ENCODE assay signal across 1 cellular context in the genomic region with DNA sequence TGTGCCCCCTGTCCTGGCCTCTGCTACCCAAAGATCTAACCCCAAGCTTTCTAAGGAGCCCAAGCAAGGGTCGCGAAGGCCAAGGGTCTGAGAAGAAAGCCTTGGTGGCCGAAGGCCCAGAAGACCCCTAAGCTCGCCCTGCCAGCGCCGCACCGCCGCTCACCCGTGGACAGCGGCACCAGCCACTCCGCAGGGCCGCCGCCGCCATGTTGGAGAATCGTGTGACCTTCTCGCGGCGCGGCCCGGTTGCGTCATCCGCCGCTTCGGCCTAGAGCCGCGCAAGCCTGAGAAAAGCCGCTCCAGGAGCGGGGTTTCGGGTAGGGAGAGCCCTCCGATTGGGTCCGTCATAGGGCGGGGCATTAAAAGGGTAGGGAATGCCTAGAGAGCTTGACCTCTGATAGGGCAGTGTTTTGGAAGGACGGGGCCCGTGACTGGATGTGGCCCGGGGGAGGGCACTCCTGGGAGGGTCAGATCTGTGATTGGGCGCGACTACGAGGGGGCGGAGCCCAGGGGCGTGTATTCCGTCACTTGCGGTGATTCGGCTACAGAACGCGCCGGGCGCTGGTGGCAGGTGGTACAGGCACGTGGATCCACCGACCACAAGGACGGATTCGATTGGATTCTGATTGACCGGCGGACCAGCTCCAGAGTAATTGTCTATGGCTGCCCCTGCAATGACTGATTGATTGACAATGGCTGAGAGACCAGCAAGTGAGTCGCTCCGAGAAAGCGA.
TF ChIP-seq lines count a peak whose summit lies in the region.

A gene with protein sequence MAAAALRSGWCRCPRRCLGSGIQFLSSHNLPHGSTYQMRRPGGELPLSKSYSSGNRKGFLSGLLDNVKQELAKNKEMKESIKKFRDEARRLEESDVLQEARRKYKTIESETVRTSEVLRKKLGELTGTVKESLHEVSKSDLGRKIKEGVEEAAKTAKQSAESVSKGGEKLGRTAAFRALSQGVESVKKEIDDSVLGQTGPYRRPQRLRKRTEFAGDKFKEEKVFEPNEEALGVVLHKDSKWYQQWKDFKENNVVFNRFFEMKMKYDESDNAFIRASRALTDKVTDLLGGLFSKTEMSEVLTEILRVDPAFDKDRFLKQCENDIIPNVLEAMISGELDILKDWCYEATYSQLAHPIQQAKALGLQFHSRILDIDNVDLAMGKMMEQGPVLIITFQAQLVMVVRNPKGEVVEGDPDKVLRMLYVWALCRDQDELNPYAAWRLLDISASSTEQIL (minus strand): TSS at position 223 of the 733 bp plus-strand sequence. CDS start 15 bp downstream, at position 208.

TF ChIP-seq in HepG2, 621 proteins besides CTCF, POLR2A, EP300 and RAD21 (continued from another document and continues in another):
- no peak for TF ChIP-seq KIAA2018 (CRISPR knock-in tag; IDR thresholded peaks at IDR 0.05; ENCODE audit: borderline replicate concordance)
- TF ChIP-seq FOXP1 (IDR thresholded peaks at IDR 0.05), result no peak
- no peak for TF ChIP-seq FOXP1 (CRISPR knock-in tag; IDR thresholded peaks at IDR 0.05)
- no peak for TF ChIP-seq NPAS2 (CRISPR knock-in tag; IDR thresholded peaks at IDR 0.05; ENCODE audit: borderline replicate concordance)
- no peak; the same call in 1 of the 2 replicates for TF ChIP-seq ZBTB7B (CRISPR knock-in tag; IDR thresholded peaks at IDR 0.05)
- TF ChIP-seq ATF7-NPFF (CRISPR knock-in tag; IDR thresholded peaks at IDR 0.05; ENCODE audit: low read depth), result peak; percentile 68; the same call in 1 of the 2 replicates
- TF ChIP-seq U2AF1 (optimal IDR thresholded peaks at IDR 0.05; ENCODE audit: low read depth, low read length), result no peak
- TF ChIP-seq SOX5 (CRISPR knock-in tag; IDR thresholded peaks at IDR 0.05; ENCODE audit: borderline replicate concordance), result peak; percentile 7; the same call in 1 of the 2 replicates
- TF ChIP-seq ATF4 (CRISPR knock-in tag; IDR thresholded peaks at IDR 0.05), result peak; percentile 76 to 99; a peak in 3 of 4 replicates
- TF ChIP-seq IRF2 (CRISPR knock-in tag; IDR thresholded peaks at IDR 0.05), result no peak
- TF ChIP-seq, protein P1, sequence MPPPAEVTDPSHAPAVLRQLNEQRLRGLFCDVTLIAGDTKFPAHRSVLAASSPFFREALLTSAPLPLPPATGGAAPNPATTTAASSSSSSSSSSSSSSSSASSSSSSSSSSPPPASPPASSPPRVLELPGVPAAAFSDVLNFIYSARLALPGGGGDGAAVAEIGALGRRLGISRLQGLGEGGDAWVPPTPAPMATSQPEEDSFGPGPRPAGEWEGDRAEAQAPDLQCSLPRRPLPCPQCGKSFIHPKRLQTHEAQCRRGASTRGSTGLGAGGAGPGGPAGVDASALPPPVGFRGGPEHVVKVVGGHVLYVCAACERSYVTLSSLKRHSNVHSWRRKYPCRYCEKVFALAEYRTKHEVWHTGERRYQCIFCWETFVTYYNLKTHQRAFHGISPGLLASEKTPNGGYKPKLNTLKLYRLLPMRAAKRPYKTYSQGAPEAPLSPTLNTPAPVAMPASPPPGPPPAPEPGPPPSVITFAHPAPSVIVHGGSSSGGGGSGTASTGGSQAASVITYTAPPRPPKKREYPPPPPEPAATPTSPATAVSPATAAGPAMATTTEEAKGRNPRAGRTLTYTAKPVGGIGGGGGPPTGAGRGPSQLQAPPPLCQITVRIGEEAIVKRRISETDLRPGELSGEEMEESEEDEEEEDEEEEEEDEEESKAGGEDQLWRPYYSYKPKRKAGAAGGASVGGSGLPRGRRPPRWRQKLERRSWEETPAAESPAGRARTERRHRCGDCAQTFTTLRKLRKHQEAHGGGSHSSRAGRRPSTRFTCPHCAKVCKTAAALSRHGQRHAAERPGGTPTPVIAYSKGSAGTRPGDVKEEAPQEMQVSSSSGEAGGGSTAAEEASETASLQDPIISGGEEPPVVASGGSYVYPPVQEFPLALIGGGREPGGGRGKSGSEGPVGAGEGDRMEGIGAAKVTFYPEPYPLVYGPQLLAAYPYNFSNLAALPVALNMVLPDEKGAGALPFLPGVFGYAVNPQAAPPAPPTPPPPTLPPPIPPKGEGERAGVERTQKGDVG (CRISPR knock-in tag; IDR thresholded peaks at IDR 0.05; ENCODE audit: borderline replicate concordance), result peak; percentile 69; the same call in 1 of the 2 replicates
- TF ChIP-seq SP1 (IDR thresholded peaks at IDR 0.05), result 0 out of 2 replicates have a peak, but pooled peaks have one; percentile 14
- TF ChIP-seq SP1 (CRISPR knock-in tag; IDR thresholded peaks at IDR 0.05), result peak; percentile 84
- TF ChIP-seq, protein P2, sequence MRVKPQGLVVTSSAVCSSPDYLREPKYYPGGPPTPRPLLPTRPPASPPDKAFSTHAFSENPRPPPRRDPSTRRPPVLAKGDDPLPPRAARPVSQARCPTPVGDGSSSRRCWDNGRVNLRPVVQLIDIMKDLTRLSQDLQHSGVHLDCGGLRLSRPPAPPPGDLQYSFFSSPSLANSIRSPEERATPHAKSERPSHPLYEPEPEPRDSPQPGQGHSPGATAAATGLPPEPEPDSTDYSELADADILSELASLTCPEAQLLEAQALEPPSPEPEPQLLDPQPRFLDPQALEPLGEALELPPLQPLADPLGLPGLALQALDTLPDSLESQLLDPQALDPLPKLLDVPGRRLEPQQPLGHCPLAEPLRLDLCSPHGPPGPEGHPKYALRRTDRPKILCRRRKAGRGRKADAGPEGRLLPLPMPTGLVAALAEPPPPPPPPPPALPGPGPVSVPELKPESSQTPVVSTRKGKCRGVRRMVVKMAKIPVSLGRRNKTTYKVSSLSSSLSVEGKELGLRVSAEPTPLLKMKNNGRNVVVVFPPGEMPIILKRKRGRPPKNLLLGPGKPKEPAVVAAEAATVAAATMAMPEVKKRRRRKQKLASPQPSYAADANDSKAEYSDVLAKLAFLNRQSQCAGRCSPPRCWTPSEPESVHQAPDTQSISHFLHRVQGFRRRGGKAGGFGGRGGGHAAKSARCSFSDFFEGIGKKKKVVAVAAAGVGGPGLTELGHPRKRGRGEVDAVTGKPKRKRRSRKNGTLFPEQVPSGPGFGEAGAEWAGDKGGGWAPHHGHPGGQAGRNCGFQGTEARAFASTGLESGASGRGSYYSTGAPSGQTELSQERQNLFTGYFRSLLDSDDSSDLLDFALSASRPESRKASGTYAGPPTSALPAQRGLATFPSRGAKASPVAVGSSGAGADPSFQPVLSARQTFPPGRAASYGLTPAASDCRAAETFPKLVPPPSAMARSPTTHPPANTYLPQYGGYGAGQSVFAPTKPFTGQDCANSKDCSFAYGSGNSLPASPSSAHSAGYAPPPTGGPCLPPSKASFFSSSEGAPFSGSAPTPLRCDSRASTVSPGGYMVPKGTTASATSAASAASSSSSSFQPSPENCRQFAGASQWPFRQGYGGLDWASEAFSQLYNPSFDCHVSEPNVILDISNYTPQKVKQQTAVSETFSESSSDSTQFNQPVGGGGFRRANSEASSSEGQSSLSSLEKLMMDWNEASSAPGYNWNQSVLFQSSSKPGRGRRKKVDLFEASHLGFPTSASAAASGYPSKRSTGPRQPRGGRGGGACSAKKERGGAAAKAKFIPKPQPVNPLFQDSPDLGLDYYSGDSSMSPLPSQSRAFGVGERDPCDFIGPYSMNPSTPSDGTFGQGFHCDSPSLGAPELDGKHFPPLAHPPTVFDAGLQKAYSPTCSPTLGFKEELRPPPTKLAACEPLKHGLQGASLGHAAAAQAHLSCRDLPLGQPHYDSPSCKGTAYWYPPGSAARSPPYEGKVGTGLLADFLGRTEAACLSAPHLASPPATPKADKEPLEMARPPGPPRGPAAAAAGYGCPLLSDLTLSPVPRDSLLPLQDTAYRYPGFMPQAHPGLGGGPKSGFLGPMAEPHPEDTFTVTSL (CRISPR knock-in tag; IDR thresholded peaks at IDR 0.05; ENCODE audit: borderline replicate concordance), result 0 out of 2 replicates have a peak, but pooled peaks have one; percentile 10
- peak; percentile 76 for TF ChIP-seq TBX2 (CRISPR knock-in tag; IDR thresholded peaks at IDR 0.05; ENCODE audit: borderline replicate concordance)
- TF ChIP-seq KLF13 (CRISPR knock-in tag; IDR thresholded peaks at IDR 0.05), result no peak
- peak; percentile 51; the same call in 1 of the 2 replicates for TF ChIP-seq ZBTB20 (CRISPR knock-in tag; IDR thresholded peaks at IDR 0.05; ENCODE audit: borderline replicate concordance, low read depth)
- TF ChIP-seq ZNF607 (CRISPR knock-in tag; IDR thresholded peaks at IDR 0.05; ENCODE audit: borderline replicate concordance), result peak; percentile 76
- TF ChIP-seq, protein P3, sequence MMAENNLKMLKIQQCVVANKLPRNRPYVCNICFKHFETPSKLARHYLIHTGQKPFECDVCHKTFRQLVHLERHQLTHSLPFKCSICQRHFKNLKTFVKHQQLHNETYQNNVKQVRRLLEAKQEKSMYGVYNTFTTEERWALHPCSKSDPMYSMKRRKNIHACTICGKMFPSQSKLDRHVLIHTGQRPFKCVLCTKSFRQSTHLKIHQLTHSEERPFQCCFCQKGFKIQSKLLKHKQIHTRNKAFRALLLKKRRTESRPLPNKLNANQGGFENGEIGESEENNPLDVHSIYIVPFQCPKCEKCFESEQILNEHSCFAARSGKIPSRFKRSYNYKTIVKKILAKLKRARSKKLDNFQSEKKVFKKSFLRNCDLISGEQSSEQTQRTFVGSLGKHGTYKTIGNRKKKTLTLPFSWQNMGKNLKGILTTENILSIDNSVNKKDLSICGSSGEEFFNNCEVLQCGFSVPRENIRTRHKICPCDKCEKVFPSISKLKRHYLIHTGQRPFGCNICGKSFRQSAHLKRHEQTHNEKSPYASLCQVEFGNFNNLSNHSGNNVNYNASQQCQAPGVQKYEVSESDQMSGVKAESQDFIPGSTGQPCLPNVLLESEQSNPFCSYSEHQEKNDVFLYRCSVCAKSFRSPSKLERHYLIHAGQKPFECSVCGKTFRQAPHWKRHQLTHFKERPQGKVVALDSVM (CRISPR knock-in tag; IDR thresholded peaks at IDR 0.05), result no peak
- no peak for TF ChIP-seq RFX1 (IDR thresholded peaks at IDR 0.05)
- 0 out of 2 replicates have a peak, but pooled peaks have one; percentile 17 for TF ChIP-seq ZNF644 (CRISPR knock-in tag; IDR thresholded peaks at IDR 0.05; ENCODE audit: low read depth)
- TF ChIP-seq KDM1A (CRISPR knock-in tag; IDR thresholded peaks at IDR 0.05), result no peak
- TF ChIP-seq NFKB2 (CRISPR knock-in tag; IDR thresholded peaks at IDR 0.05; ENCODE audit: borderline replicate concordance), result peak; percentile 75; the same call in 1 of the 2 replicates
- TF ChIP-seq SRF (IDR thresholded peaks at IDR 0.05; ENCODE audit: low read depth, low read length), result no peak
- TF ChIP-seq, protein P4, sequence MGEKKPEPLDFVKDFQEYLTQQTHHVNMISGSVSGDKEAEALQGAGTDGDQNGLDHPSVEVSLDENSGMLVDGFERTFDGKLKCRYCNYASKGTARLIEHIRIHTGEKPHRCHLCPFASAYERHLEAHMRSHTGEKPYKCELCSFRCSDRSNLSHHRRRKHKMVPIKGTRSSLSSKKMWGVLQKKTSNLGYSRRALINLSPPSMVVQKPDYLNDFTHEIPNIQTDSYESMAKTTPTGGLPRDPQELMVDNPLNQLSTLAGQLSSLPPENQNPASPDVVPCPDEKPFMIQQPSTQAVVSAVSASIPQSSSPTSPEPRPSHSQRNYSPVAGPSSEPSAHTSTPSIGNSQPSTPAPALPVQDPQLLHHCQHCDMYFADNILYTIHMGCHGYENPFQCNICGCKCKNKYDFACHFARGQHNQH (CRISPR knock-in tag; IDR thresholded peaks at IDR 0.05), result peak; percentile 85
